In genomic region chr12:47190905-47191304, GRCh38 we compare ENCODE assay signal across 13 cellular contexts.
DNase-seq lines count a peak whose midpoint lies in the region; FAIRE-seq and TF ChIP-seq lines count a peak whose summit lies in the region.
"Had no signal": no experiment of that assay in that cellular context is flagged by ENCODE, and none has a peak within 500 bp of the region (broad histone marks: within the 10 kb centered on the region; RNA-seq: fewer than 3 reads in every experiment).

No MANE protein-coding gene starts in this region.

- 47 to 70% methylated on average over 3 of the region's 3 CpGs for WGBS in lower leg skin, 2 donors

- H3K9me3 ChIP-seq in OCI-LY3 (ENCODE audit: insufficient read depth, low read length), result no peaks in the 10 kb centered on the region
- H3K9me3 ChIP-seq: pancreas, stomach had no signal

- DNase-seq in CD1c-positive myeloid dendritic cell (ENCODE audit: extremely low spot score) (peak; percentile 46), GM19239 (ENCODE audit: insufficient read length, low spot score) (no peak), epithelial cell of prostate (ENCODE audit: low read depth, low spot score) (no peak), AML-193 (lab: John Stamatoyannopoulos, UW) (no peak), lower leg skin (ENCODE audit: low spot score in 2 of 2) (no peak), ureter (ENCODE audit: low spot score) (no peak), NCI-H82 (lab: John Stamatoyannopoulos, UW) (no peak)
- DNase-seq: NCI-H1105 treated with DMSO at 0.1 percent for 48 hours, NCI-H524 treated with DMSO at 0.1 percent for 48 hours, pancreas, stomach had no signal

- H3K27ac ChIP-seq in OCI-LY3 (ENCODE audit: low read length), result peak overlapping the region; percentile 87
- H3K27ac ChIP-seq in epithelial cell of prostate, result peak overlapping the region; percentile 30
- H3K27ac ChIP-seq: hepatocyte, pancreas, stomach had no signal

- no peaks in the 10 kb centered on the region for H3K79me2 ChIP-seq in OCI-LY3 (ENCODE audit: low read length)
- H3K79me2 ChIP-seq: hepatocyte had no signal

- intact Hi-C loops in lower leg skin (cut with DNase I; ENCODE audit: low total_unique reads), result no loop called here

- peak overlapping the region; percentile 64 for H3K9ac ChIP-seq in OCI-LY3 (ENCODE audit: low read length)

- 0 out of 2 replicates have a peak overlapping the region, but pooled peaks have one; percentile 10 for H2AFZ ChIP-seq in OCI-LY3 (ENCODE audit: low read depth, low read length)
- H2AFZ ChIP-seq: hepatocyte had no signal

- TF ChIP-seq POLR2A in lower leg skin (IDR thresholded peaks at IDR 0.05), result no peak

- peaks cover 83% of the 10 kb centered on the region for H3K4me1 ChIP-seq in OCI-LY3 (ENCODE audit: low read length)

- H4K20me1 ChIP-seq in OCI-LY3 (ENCODE audit: insufficient read depth, low read length), result no peaks in the 10 kb centered on the region

- H3K4me2 ChIP-seq in OCI-LY3 (ENCODE audit: low read length), result peak overlapping the region; percentile 92
- H3K4me2 ChIP-seq: hepatocyte had no signal

- TF ChIP-seq CTCF in OCI-LY3 (IDR thresholded peaks at IDR 0.05; ENCODE audit: low read depth, low read length) (no peak), lower leg skin (IDR thresholded peaks at IDR 0.05) (no peak)

- no peaks in the 10 kb centered on the region for H3K36me3 ChIP-seq in OCI-LY3 (replicated peaks; ENCODE audit: low read depth, low read length)
- H3K36me3 ChIP-seq: pancreas, stomach had no signal

- no peaks in the 10 kb centered on the region for H3K27me3 ChIP-seq in OCI-LY3 (ENCODE audit: low read depth, low read length)
- H3K27me3 ChIP-seq: hepatocyte, pancreas, stomach had no signal

- peak; percentile 18 for FAIRE-seq in GM19239 (lab: Jason Lieb, UNC)
- FAIRE-seq: pancreas had no signal

- H3K4me3 ChIP-seq in OCI-LY3 (ENCODE audit: low read length) (peak overlapping the region; percentile 64), lower leg skin (ENCODE audit: low read depth, poor library complexity, severe bottlenecking) (no peak overlapping the region)
- H3K4me3 ChIP-seq: hepatocyte, pancreas, stomach had no signal
